ENCODE assay signal across 30 cellular contexts in genomic region chr16:520847-521246, GRCh38. TPM values are rescaled to one million over a fixed set of nuclear protein-coding genes. Genes with fewer than 3 reads are reported as not detected.
"Had no signal": no experiment of that assay in that cellular context is flagged by ENCODE, and none has a peak within 500 bp of the region (broad histone marks: within the 10 kb centered on the region; RNA-seq: fewer than 3 reads in every experiment).

No MANE protein-coding gene starts in this region.

- H3K27me3 Mint-ChIP-seq: naive thymus-derived CD4-positive, alpha-beta T cell; stimulated activated memory B cell treated with anti-CD40 and anti-IgM and Interleukin-4, amounts not matched to agents 10 μg/mL and 1 μg/mL and 100 μg/mL, for 72 hours; stimulated activated naive CD8-positive, alpha-beta T cell treated with anti-CD3 and anti-CD28 coated beads, Interleukin-15, Interleukin-2, amounts not matched to agents 100 ng/mL and 50 ng/mL, for 24 hours had no signal

- H3K36me3 ChIP-seq: transverse colon had no signal

- H3K27me3 ChIP-seq: heart left ventricle, neutrophil, spleen, testis, transverse colon had no signal

- H3K9me3 Mint-ChIP-seq: endodermal cell; naive thymus-derived CD4-positive, alpha-beta T cell; nephron progenitor cell; stimulated activated memory B cell treated with anti-CD40 and anti-IgM and Interleukin-4, amounts not matched to agents 10 μg/mL and 1 μg/mL and 100 μg/mL, for 72 hours; stimulated activated naive CD8-positive, alpha-beta T cell treated with anti-CD3 and anti-CD28 coated beads, Interleukin-15, Interleukin-2, amounts not matched to agents 100 ng/mL and 50 ng/mL, for 24 hours had no signal

- H3K4me3 ChIP-seq: coronary artery, heart left ventricle, psoas muscle, spleen, testis, transverse colon had no signal

- H3K27ac Mint-ChIP-seq: endodermal cell; naive thymus-derived CD4-positive, alpha-beta T cell; nephron progenitor cell; stimulated activated memory B cell treated with anti-CD40 and anti-IgM and Interleukin-4, amounts not matched to agents 10 μg/mL and 1 μg/mL and 100 μg/mL, for 72 hours; stimulated activated naive CD8-positive, alpha-beta T cell treated with anti-CD3 and anti-CD28 coated beads, Interleukin-15, Interleukin-2, amounts not matched to agents 100 ng/mL and 50 ng/mL, for 24 hours had no signal

- FAIRE-seq: endothelial cell of umbilical vein, islet of Langerhans had no signal

- H3K27ac ChIP-seq: coronary artery, heart left ventricle, neutrophil, psoas muscle, spleen, testis had no signal

- ATAC-seq: heart left ventricle; left lobe of liver; naive thymus-derived CD4-positive, alpha-beta T cell; psoas muscle; sciatic nerve; stimulated activated memory B cell treated with anti-CD40 and anti-IgM and Interleukin-4, amounts not matched to agents 10 μg/mL and 1 μg/mL and 100 μg/mL, for 72 hours had no signal

- DNase-seq: effector CD4-positive, alpha-beta T cell; foreskin melanocyte; heart left ventricle; hypothalamus; mammary epithelial cell; naive thymus-derived CD4-positive, alpha-beta T cell; nephron progenitor cell; psoas muscle; retina; spleen; stimulated activated CD4-positive, alpha-beta T cell treated with anti-CD3 and anti-CD28 coated beads, Interleukin-15, amount 100 ng/mL, for 24 hours; stimulated activated CD4-positive, alpha-beta T cell treated with anti-CD3 and anti-CD28 coated beads, Interleukin-1b, Interleukin-23, amount 100 ng/mL, for 48 hours; stimulated activated CD4-positive, alpha-beta T cell treated with anti-CD3 and anti-CD28 coated beads, Interleukin-4, amount 100 ng/mL, for 24 hours; testis had no signal

- H3K9me3 ChIP-seq: heart left ventricle, neutrophil, psoas muscle, spleen, testis, transverse colon had no signal

- H3K4me3 Mint-ChIP-seq: endodermal cell; naive thymus-derived CD4-positive, alpha-beta T cell; nephron progenitor cell; stimulated activated memory B cell treated with anti-CD40 and anti-IgM and Interleukin-4, amounts not matched to agents 10 μg/mL and 1 μg/mL and 100 μg/mL, for 72 hours; stimulated activated naive CD8-positive, alpha-beta T cell treated with anti-CD3 and anti-CD28 coated beads, Interleukin-15, Interleukin-2, amounts not matched to agents 100 ng/mL and 50 ng/mL, for 24 hours had no signal

RNA-seq across cellular contexts. Expression of gene PRR35, which starts 39.3 kb away (rescaled TPM):
- total RNA-seq: dermis microvascular lymphatic vessel endothelial cell; endothelial cell of umbilical vein; glomerular endothelial cell; heart left ventricle; left lobe of liver; lower leg skin; mammary epithelial cell; mesenteric fat pad; naive thymus-derived CD4-positive, alpha-beta T cell; psoas muscle; sciatic nerve; skeletal muscle tissue; spleen; transverse colon; ureter had no signal
- polyA plus RNA-seq: endothelial cell of umbilical vein; heart left ventricle; mammary epithelial cell; naive thymus-derived CD4-positive, alpha-beta T cell; psoas muscle; spleen had no signal
